Comparison of ENCODE assay signal across 22 cellular contexts in the genomic region with DNA sequence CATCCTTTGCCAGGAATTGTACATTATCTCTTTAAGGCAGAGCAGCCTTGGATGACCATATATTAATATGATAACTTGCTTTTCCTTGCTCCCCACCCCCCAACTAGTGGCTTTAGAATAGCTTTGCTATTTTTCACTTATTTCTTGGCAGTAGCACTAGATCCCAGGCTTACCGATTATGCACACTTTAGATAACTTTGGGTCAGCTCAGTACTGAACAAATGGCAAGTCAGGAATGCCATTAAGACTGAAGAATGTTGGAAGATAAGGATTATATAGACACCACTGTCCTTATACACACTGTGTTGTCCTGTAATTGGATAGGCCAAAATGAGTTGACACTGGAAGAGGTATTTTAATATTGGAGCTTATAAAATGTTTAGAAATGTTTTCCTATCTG.
A peak's percentile ranks its signal among the peaks of the same experiment; 100 is the strongest.
DNase-seq lines count a peak whose midpoint lies in the region; ATAC-seq and TF ChIP-seq lines count a peak whose summit lies in the region.
"Had no signal": no experiment of that assay in that cellular context is flagged by ENCODE, and none has a peak within 500 bp of the region (broad histone marks: within the 10 kb centered on the region; RNA-seq: fewer than 3 reads in every experiment).

No MANE protein-coding gene starts in this region.

- H3K36me3 ChIP-seq in IMR-90 (ENCODE audit: control insufficient read depth, insufficient read depth, low read length) (no peaks in the 10 kb centered on the region), smooth muscle cell (ENCODE audit: low read depth) (no peaks in the 10 kb centered on the region), gastroesophageal sphincter (no peaks in the 10 kb centered on the region), ovary (no peaks in the 10 kb centered on the region)
- H3K36me3 ChIP-seq: stomach, thyroid gland had no signal

- H2BK5ac ChIP-seq in IMR-90 (ENCODE audit: low read depth, low read length, poor library complexity, severe bottlenecking) = no peak overlapping the region

- dilution Hi-C loops in IMR-90 (cut with HindIII; ENCODE audit: low sequenced_read_pairs, unreplicated experiment) = no loop called here

- in situ Hi-C loops in IMR-90 (cut with MboI; ENCODE audit: low sequenced_read_pairs) = no loop called here

- no peak overlapping the region for H4K5ac ChIP-seq in IMR-90 (ENCODE audit: low read depth, low read length)

- DNase-seq in IMR-90 (peak; percentile 42), choroid plexus epithelial cell (ENCODE audit: low read depth) (peak; percentile 42), smooth muscle cell (lab: John Stamatoyannopoulos, UW; ENCODE audit: unreplicated experiment) (no peak), NCI-H2196 (lab: John Stamatoyannopoulos, UW; ENCODE audit: unreplicated experiment) (no peak), ovary (no peak)
- DNase-seq: activated CD8-positive, alpha-beta T cell treated with anti-CD3 and anti-CD28 coated beads for 36 hours; body of pancreas; DMS79 treated with DMSO at 0.1 percent for 48 hours; effector CD4-positive, alpha-beta T cell; foreskin fibroblast; H7; NCI-H1417; NCI-H2029 treated with DMSO at 0.1 percent for 48 hours; NCI-H345; NCI-H774; stimulated activated CD8-positive, alpha-beta memory T cell treated with anti-CD3 and anti-CD28 coated beads, Interleukin-4, amount 100 ng/mL, for 48 hours; stomach; thyroid gland had no signal

- no peak overlapping the region for H3K4me3 ChIP-seq in IMR-90 (ENCODE audit: insufficient read depth, low read depth, low read length)
- no peak overlapping the region for H3K4me3 ChIP-seq in choroid plexus epithelial cell (ENCODE audit: low read depth, low read length)
- H3K4me3 ChIP-seq in smooth muscle cell = no peak overlapping the region
- no peak overlapping the region for H3K4me3 ChIP-seq in gastroesophageal sphincter
- no peak overlapping the region for H3K4me3 ChIP-seq in ovary
- H3K4me3 ChIP-seq: body of pancreas, skin epidermis, stomach, thyroid gland had no signal

- peaks cover 9% of the 10 kb centered on the region for H3K4me1 ChIP-seq in IMR-90 (ENCODE audit: control insufficient read depth, insufficient read depth, low read length)
- peaks cover 18% of the 10 kb centered on the region for H3K4me1 ChIP-seq in smooth muscle cell (ENCODE audit: low read depth)
- H3K4me1 ChIP-seq in gastroesophageal sphincter = peaks cover 5 to 41% (median 16%) of the 10 kb centered on the region in 3 donors
- H3K4me1 ChIP-seq in ovary (ENCODE audit: insufficient read depth) = peaks cover 3% of the 10 kb centered on the region

- H2AK9ac ChIP-seq in IMR-90 (replicated peaks; ENCODE audit: low read depth, low read length, poor library complexity) = no peak overlapping the region

- no peak overlapping the region for H2BK120ac ChIP-seq in IMR-90 (ENCODE audit: low read depth, low read length)

- H2BK15ac ChIP-seq in IMR-90 (ENCODE audit: low read depth, low read length) = no peak overlapping the region

- H3K27me3 ChIP-seq in IMR-90 (ENCODE audit: control insufficient read depth, insufficient read depth, low read length) = no peaks in the 10 kb centered on the region
- no peaks in the 10 kb centered on the region for H3K27me3 ChIP-seq in smooth muscle cell (ENCODE audit: low read depth)
- H3K27me3 ChIP-seq in gastroesophageal sphincter = no peaks in the 10 kb centered on the region
- no peaks in the 10 kb centered on the region for H3K27me3 ChIP-seq in ovary
- H3K27me3 ChIP-seq: body of pancreas, stomach, thyroid gland had no signal

- ATAC-seq in IMR-90 (ENCODE audit: low read depth) (peak; percentile 65), SK-N-SH treated with all-trans-retinoic acid at 6 μM for 48 hours (peak; percentile 45), gastroesophageal sphincter (no peak)
- ATAC-seq: body of pancreas had no signal

- TF ChIP-seq POLR2A in IMR-90 (IDR thresholded peaks at IDR 0.05; ENCODE audit: low read depth, low read length) = no peak
- no peak for TF ChIP-seq POLR2A in gastroesophageal sphincter (IDR thresholded peaks at IDR 0.05)
- no peak for TF ChIP-seq POLR2A in ovary (IDR thresholded peaks at IDR 0.05)

- H2AFZ ChIP-seq in IMR-90 (replicated peaks; ENCODE audit: low read length, poor library complexity) (no peak overlapping the region), smooth muscle cell (ENCODE audit: low read depth) (no peak overlapping the region)

- 0 out of 2 replicates have a peak overlapping the region, but pooled peaks have one; percentile 24 for H2BK20ac ChIP-seq in IMR-90 (ENCODE audit: low read depth, low read length)

- no peaks in the 10 kb centered on the region for H3K79me1 ChIP-seq in IMR-90 (ENCODE audit: low read depth in 1 of 2, low read length in 2 of 2)

- H3K9me1 ChIP-seq in IMR-90 (ENCODE audit: insufficient read depth, low read length) = peaks cover 8% of the 10 kb centered on the region

- H3K9ac ChIP-seq in IMR-90 (ENCODE audit: low read depth, low read length) (no peak overlapping the region), smooth muscle cell (ENCODE audit: low read depth) (no peak overlapping the region)

- WGBS in IMR-90 (ENCODE audit: extremely low coverage in 2 of 2, insufficient read length in 1 of 2), 2 experiments = no CpG with 5 or more reads among the region's 1 CpG
- WGBS in smooth muscle cell (ENCODE audit: low lambda C conversion rate) = 6% methylated on average over 1 of the region's 1 CpG
- 25% methylated on average over 1 of the region's 1 CpG; no CpG with 5 or more reads in 1 of the 2 donors for WGBS in gastroesophageal sphincter (ENCODE audit: low coverage in 1 of 2), 2 donors
- WGBS in ovary, 3 donors = 2 to 17% (median 4%) methylated on average over 1 of the region's 1 CpG

- H3K9me3 ChIP-seq in IMR-90 (ENCODE audit: control insufficient read depth, insufficient read depth, low read length) = no peaks in the 10 kb centered on the region
- no peaks in the 10 kb centered on the region for H3K9me3 ChIP-seq in smooth muscle cell (replicated peaks; ENCODE audit: low read depth)
- no peaks in the 10 kb centered on the region for H3K9me3 ChIP-seq in gastroesophageal sphincter
- H3K9me3 ChIP-seq in ovary = no peaks in the 10 kb centered on the region
- H3K9me3 ChIP-seq: body of pancreas, stomach, thyroid gland had no signal

- intact Hi-C loops in IMR-90 (cut with micrococcal nuclease) = no loop called here
- intact Hi-C loops in ovary (cut with DNase I) = no loop called here

- no peak overlapping the region for H3K14ac ChIP-seq in IMR-90 (replicated peaks; ENCODE audit: low read depth, low read length)

- no peak for TF ChIP-seq CTCF in IMR-90 (conservative IDR thresholded peaks at IDR 0.05; ENCODE audit: low read depth, low read length)
- no peak for TF ChIP-seq CTCF in choroid plexus epithelial cell (conservative IDR thresholded peaks at IDR 0.05; ENCODE audit: low read depth, low read length)
- no peak for TF ChIP-seq CTCF in smooth muscle cell (IDR thresholded peaks at IDR 0.05; ENCODE audit: borderline replicate concordance, insufficient read depth, poor library complexity, severe bottlenecking)
- no peak for TF ChIP-seq CTCF in gastroesophageal sphincter (IDR thresholded peaks at IDR 0.05)
- no peak for TF ChIP-seq CTCF in ovary (IDR thresholded peaks at IDR 0.05)

- no peak overlapping the region for H3K27ac ChIP-seq in IMR-90 (ENCODE audit: insufficient read depth, low read length)
- H3K27ac ChIP-seq in smooth muscle cell (ENCODE audit: low read depth) = peak overlapping the region; percentile 75
- H3K27ac ChIP-seq in gastroesophageal sphincter = no peak overlapping the region
- no peak overlapping the region for H3K27ac ChIP-seq in ovary
- H3K27ac ChIP-seq: body of pancreas, C4-2B, skin epidermis, stomach, thyroid gland had no signal

- H4K20me1 ChIP-seq in IMR-90 (ENCODE audit: insufficient read depth, low read length) = no peaks in the 10 kb centered on the region
- no peaks in the 10 kb centered on the region for H4K20me1 ChIP-seq in smooth muscle cell (ENCODE audit: low read depth)

- TF ChIP-seq RAD21 in IMR-90 (IDR thresholded peaks at IDR 0.05; ENCODE audit: low read length) = no peak

- peaks cover 28% of the 10 kb centered on the region for H3F3A ChIP-seq in smooth muscle cell (ENCODE audit: low read depth)

- TF ChIP-seq EP300 in gastroesophageal sphincter (IDR thresholded peaks at IDR 0.05) (no peak), ovary (IDR thresholded peaks at IDR 0.05) (no peak)

- no peak overlapping the region for H4K8ac ChIP-seq in IMR-90 (ENCODE audit: low read depth in 2 of 2, low read length in 2 of 2)

- H3K4me2 ChIP-seq in IMR-90 (ENCODE audit: low read depth, low read length) = no peak overlapping the region
- peak overlapping the region; percentile 46 for H3K4me2 ChIP-seq in smooth muscle cell

- no peak overlapping the region for H3K18ac ChIP-seq in IMR-90 (ENCODE audit: low read depth, low read length)

- no peak overlapping the region for H4K91ac ChIP-seq in IMR-90 (ENCODE audit: insufficient read depth, low read depth, low read length)

- no TSS peak for BruUV-seq in IMR-90 (replicated peaks; lab: Mats Ljungman, UMichigan)

- POLR2A ChIA-PET in IMR-90 (lab: Charles Lee; ENCODE audit: unreplicated experiment) = no interaction called here

- H3K56ac ChIP-seq in IMR-90 (ENCODE audit: extremely low read depth, insufficient read depth, low read length) = no peak overlapping the region

- no peaks in the 10 kb centered on the region for H3K79me2 ChIP-seq in smooth muscle cell (ENCODE audit: low read depth)

- no peak overlapping the region for H3K4ac ChIP-seq in IMR-90 (ENCODE audit: low read depth, low read length)

- CTCF ChIA-PET in IMR-90 (lab: Yijun Ruan, JAX) = interaction anchor here (0.6 kb wide), 1 partner anchor 68 kb away, joined by 5 read pairs; no protein-coding TSS in a partner anchor

- H3K23ac ChIP-seq in IMR-90 (ENCODE audit: low read depth, low read length) = no peak overlapping the region

- no peak overlapping the region for H2AK5ac ChIP-seq in IMR-90 (ENCODE audit: low read depth, low read length)

TF ChIP-seq in IMR-90, 13 proteins besides CTCF, POLR2A, EP300 and RAD21 (continues in another document):
- TF ChIP-seq FOS (IDR thresholded peaks at IDR 0.05; ENCODE audit: low read depth, low read length) = no peak
- TF ChIP-seq RFX5 (IDR thresholded peaks at IDR 0.05; ENCODE audit: low read depth, low read length) = no peak
- TF ChIP-seq CEBPB (IDR thresholded peaks at IDR 0.05; ENCODE audit: low read depth, low read length) = no peak
- TF ChIP-seq MAZ (IDR thresholded peaks at IDR 0.05; ENCODE audit: borderline replicate concordance, low read depth, low read length) = no peak
- no peak for TF ChIP-seq NFE2L2 (IDR thresholded peaks at IDR 0.05; ENCODE audit: low read depth, low read length)
- TF ChIP-seq MXI1 (IDR thresholded peaks at IDR 0.05; ENCODE audit: borderline replicate concordance, low read depth, low read length) = no peak

Comparison
In these comparisons a context has a peak if more than half of its experiments do, and no peak if none do; other contexts are left out.
1. DNase-seq: peak in IMR-90 (single experiment) and choroid plexus epithelial cell (single experiment); none in smooth muscle cell (single experiment), NCI-H2196 (single experiment) and ovary (0 of 5).